ENCODE assay signal across 8 cellular contexts in genomic region chr19:17305211-17305516, GRCh38. TPM values are rescaled to one million over a fixed set of nuclear protein-coding genes. Genes with fewer than 3 reads are reported as not detected.
A peak's percentile ranks its signal among the peaks of the same experiment; 100 is the strongest.
DNase-seq lines count a peak whose midpoint lies in the region; ATAC-seq lines count a peak whose summit lies in the region.

No MANE protein-coding gene starts in this region.

- H3K27me3 ChIP-seq in layer of hippocampus (ENCODE audit: control insufficient read depth, insufficient read depth, low read length), result no peaks in the 10 kb centered on the region

- no peak for ATAC-seq in activated CD4-positive, alpha-beta T cell treated with anti-CD3 and anti-CD28 coated beads for 36 hours
- ATAC-seq in HG02973 (IDR thresholded peaks at IDR 0.05; ENCODE audit: unreplicated experiment) (no peak), GM19395 (IDR thresholded peaks at IDR 0.05; ENCODE audit: unreplicated experiment) (no peak), GM18520 (IDR thresholded peaks at IDR 0.05; ENCODE audit: unreplicated experiment) (no peak)

- DNase-seq in activated CD4-positive, alpha-beta T cell treated with anti-CD3 and anti-CD28 coated beads for 36 hours, result no peak
- DNase-seq in activated CD4-positive, alpha-beta T cell treated with anti-CD3 and anti-CD28 coated beads for 1 hour, result no peak
- no peak for DNase-seq in activated naive CD8-positive, alpha-beta T cell treated with anti-CD3 and anti-CD28 coated beads for 36 hours
- peak in 1 of 49 donors; percentile 99 for DNase-seq in substantia nigra (lab: John Stamatoyannopoulos, UW)

- CTCF ChIA-PET in activated CD4-positive, alpha-beta T cell treated with anti-CD3 and anti-CD28 coated beads for 36 hours (lab: Charles Lee), result interaction anchor here (0.7 to 5.1 kb wide), 8 partner anchors 12 to 114 kb away, joined by 3 to 24 read pairs (median 6); partner anchors contain the start of genes BABAM1 and MVB12A

- H3K27me3 Mint-ChIP-seq in activated CD4-positive, alpha-beta T cell treated with anti-CD3 and anti-CD28 coated beads for 36 hours, result no peaks in the 10 kb centered on the region
- H3K27me3 Mint-ChIP-seq in activated naive CD8-positive, alpha-beta T cell treated with anti-CD3 and anti-CD28 coated beads for 36 hours, result no peaks in the 10 kb centered on the region

- H3K9me3 Mint-ChIP-seq in activated CD4-positive, alpha-beta T cell treated with anti-CD3 and anti-CD28 coated beads for 36 hours (ENCODE audit: low read depth), result no peaks in the 10 kb centered on the region
- H3K9me3 Mint-ChIP-seq in activated naive CD8-positive, alpha-beta T cell treated with anti-CD3 and anti-CD28 coated beads for 36 hours, result no peaks in the 10 kb centered on the region

- peaks cover 1% of the 10 kb centered on the region for H3K36me3 Mint-ChIP-seq in activated CD4-positive, alpha-beta T cell treated with anti-CD3 and anti-CD28 coated beads for 36 hours (ENCODE audit: low read depth)
- peaks cover 15% of the 10 kb centered on the region for H3K36me3 Mint-ChIP-seq in activated naive CD8-positive, alpha-beta T cell treated with anti-CD3 and anti-CD28 coated beads for 36 hours

- intact Hi-C loops in activated CD4-positive, alpha-beta T cell treated with anti-CD3 and anti-CD28 coated beads for 36 hours (cut with DNase I, micrococcal nuclease), result loop anchor here (1.0 to 5.0 kb wide), 6 partner anchors 38 to 763 kb away; partner anchors contain the start of genes BABAM1 (in 2 of the 2), CHERP (in 1 of the 2), HAUS8 (in 1 of the 2) and MYO9B (in 1 of the 2)

- POLR2A ChIA-PET in activated CD4-positive, alpha-beta T cell treated with anti-CD3 and anti-CD28 coated beads for 36 hours (lab: Charles Lee), result interaction anchor here (0.6 to 0.9 kb wide), 3 partner anchors 12 to 64 kb away, joined by 3 to 12 read pairs (median 3); no protein-coding TSS in a partner anchor

- H3K27ac Mint-ChIP-seq in activated CD4-positive, alpha-beta T cell treated with anti-CD3 and anti-CD28 coated beads for 36 hours, result peak overlapping the region; percentile 85
- peak overlapping the region; percentile 91 for H3K27ac Mint-ChIP-seq in activated naive CD8-positive, alpha-beta T cell treated with anti-CD3 and anti-CD28 coated beads for 36 hours

- peak overlapping the region; percentile 95 for H3K27ac ChIP-seq in layer of hippocampus (ENCODE audit: low read depth, low read length)
- peak overlapping the region; percentile 96 for H3K27ac ChIP-seq in substantia nigra (ENCODE audit: low read depth, low read length, poor library complexity, severe bottlenecking)

- peaks cover 41% of the 10 kb centered on the region for H3K4me1 Mint-ChIP-seq in activated CD4-positive, alpha-beta T cell treated with anti-CD3 and anti-CD28 coated beads for 36 hours
- peaks cover 34% of the 10 kb centered on the region for H3K4me1 Mint-ChIP-seq in activated naive CD8-positive, alpha-beta T cell treated with anti-CD3 and anti-CD28 coated beads for 36 hours

- H3K4me3 Mint-ChIP-seq in activated CD4-positive, alpha-beta T cell treated with anti-CD3 and anti-CD28 coated beads for 36 hours, result peak overlapping the region; percentile 86
- peak overlapping the region; percentile 91 for H3K4me3 Mint-ChIP-seq in activated naive CD8-positive, alpha-beta T cell treated with anti-CD3 and anti-CD28 coated beads for 36 hours

RNA-seq across cellular contexts. Expression of gene MRPL34, which starts 0.5 kb away (rescaled TPM):
- 10 to 100 TPM; 72.0 to 88.6 TPM for total RNA-seq in activated CD4-positive, alpha-beta T cell treated with anti-CD3 and anti-CD28 coated beads for 36 hours
- total RNA-seq in activated naive CD8-positive, alpha-beta T cell treated with anti-CD3 and anti-CD28 coated beads for 36 hours, result 100 to 1,000 TPM; 122 to 128 TPM

RNA-seq across cellular contexts. Expression of gene ABHD8, which starts 1.9 kb away (rescaled TPM):
- 1 to 10 TPM; 6.1 to 8.0 TPM for total RNA-seq in activated CD4-positive, alpha-beta T cell treated with anti-CD3 and anti-CD28 coated beads for 36 hours
- 1 to 10 TPM; 4.1 to 4.9 TPM for total RNA-seq in activated naive CD8-positive, alpha-beta T cell treated with anti-CD3 and anti-CD28 coated beads for 36 hours

RNA-seq across cellular contexts. Expression of gene DDA1, which starts 4.2 kb away (rescaled TPM):
- 10 to 100 TPM; 26.2 to 39.6 TPM for total RNA-seq in activated CD4-positive, alpha-beta T cell treated with anti-CD3 and anti-CD28 coated beads for 36 hours
- 10 to 100 TPM; 41.0 to 43.6 TPM for total RNA-seq in activated naive CD8-positive, alpha-beta T cell treated with anti-CD3 and anti-CD28 coated beads for 36 hours

RNA-seq across cellular contexts. Expression of gene ANKLE1, which starts 23.5 kb away (rescaled TPM):
- 1 to 10 TPM; 2.9 to 3.1 TPM for total RNA-seq in activated CD4-positive, alpha-beta T cell treated with anti-CD3 and anti-CD28 coated beads for 36 hours
- total RNA-seq in activated naive CD8-positive, alpha-beta T cell treated with anti-CD3 and anti-CD28 coated beads for 36 hours, result 10 to 100 TPM; 22.9 to 23.2 TPM

RNA-seq across cellular contexts. Expression of gene ANO8, which starts 29.5 kb away (rescaled TPM):
- total RNA-seq in activated CD4-positive, alpha-beta T cell treated with anti-CD3 and anti-CD28 coated beads for 36 hours, result 1 to 10 TPM; 4.2 to 4.8 TPM
- 1 to 10 TPM; 2.5 to 2.7 TPM for total RNA-seq in activated naive CD8-positive, alpha-beta T cell treated with anti-CD3 and anti-CD28 coated beads for 36 hours
